Comparison of ENCODE assay signal across 23 cellular contexts in genomic region chr15:64515825-64516224, GRCh38. TPM values are rescaled to one million over a fixed set of nuclear protein-coding genes. Genes with fewer than 3 reads are reported as not detected.
DNase-seq lines count a peak whose midpoint lies in the region; ATAC-seq, FAIRE-seq and TF ChIP-seq lines count a peak whose summit lies in the region.
"Had no signal": no experiment of that assay in that cellular context is flagged by ENCODE, and none has a peak within 500 bp of the region (broad histone marks: within the 10 kb centered on the region; RNA-seq: fewer than 3 reads in every experiment).

No MANE protein-coding gene starts in this region.

- intact Hi-C loops in right lobe of liver (cut with DNase I), result no loop called here
- intact Hi-C loops in HepG2 (cut with micrococcal nuclease; ENCODE audit: unreplicated experiment), result no loop called here
- intact Hi-C loops in kidney (cut with DNase I), result no loop called here

- POLR2A ChIA-PET in HepG2 (lab: Yijun Ruan, JAX), result no interaction called here
- POLR2A ChIA-PET in naive thymus-derived CD8-positive, alpha-beta T cell (lab: Charles Lee), result interaction anchor here (0.6 to 1.0 kb wide), 2 partner anchors 12 to 15 kb away, joined by 3 read pairs; no protein-coding TSS in a partner anchor

- H3K36me3 ChIP-seq in right lobe of liver, result peaks cover 0 to 1% (median 0%) of the 10 kb centered on the region in 4 donors
- H3K36me3 ChIP-seq in HepG2 (replicated peaks in 1 of 2; ENCODE audit: control insufficient read depth in 1 of 2, insufficient read depth in 2 of 2, low read length in 2 of 2), result peaks cover 0 to 5% of the 10 kb centered on the region in 2 experiments; a peak in 2 of 5 replicates
- H3K36me3 ChIP-seq in kidney (ENCODE audit: control insufficient read depth in 1 of 2, insufficient read depth in 2 of 2, low read length in 2 of 2), result no peaks in the 10 kb centered on the region

- no peaks in the 10 kb centered on the region for H3K27me3 Mint-ChIP-seq in naive thymus-derived CD8-positive, alpha-beta T cell

- H3K9me3 ChIP-seq in right lobe of liver, result no peaks in the 10 kb centered on the region
- no peaks in the 10 kb centered on the region for H3K9me3 ChIP-seq in HepG2 (ENCODE audit: low read length)
- no peaks in the 10 kb centered on the region for H3K9me3 ChIP-seq in kidney (ENCODE audit: control insufficient read depth in 1 of 2, low read length in 2 of 2)
- H3K9me3 ChIP-seq: SK-N-SH had no signal

- H3K27ac Mint-ChIP-seq in naive thymus-derived CD8-positive, alpha-beta T cell, result peak overlapping the region in 9 of 10 donors; percentile 34 to 95 (median 66)

- 53% methylated on average over 9 of the region's 9 CpGs for WGBS in right lobe of liver (ENCODE audit: insufficient coverage, low coverage, low lambda C conversion rate, missing lambda C conversion rate)
- WGBS in HepG2 (ENCODE audit: low lambda C conversion rate), result 91% methylated on average over 9 of the region's 9 CpGs

- no peaks in the 10 kb centered on the region for H3K9me3 Mint-ChIP-seq in naive thymus-derived CD8-positive, alpha-beta T cell

- no peak for TF ChIP-seq CTCF in right lobe of liver (IDR thresholded peaks at IDR 0.05)
- TF ChIP-seq CTCF in HepG2 (CRISPR knock-in tag; IDR thresholded peaks at IDR 0.05), result no peak
- no peak for TF ChIP-seq CTCF in VCaP (conservative IDR thresholded peaks at IDR 0.05)
- no peak for TF ChIP-seq CTCF in kidney (IDR thresholded peaks at IDR 0.05; ENCODE audit: borderline replicate concordance, extremely low read depth, insufficient read depth)

- no peak for TF ChIP-seq EP300 in HepG2 (IDR thresholded peaks at IDR 0.05; ENCODE audit: low read depth in 2 of 2, low read length in 2 of 2)
- no peak for TF ChIP-seq EP300 in HepG2 (CRISPR knock-in tag; IDR thresholded peaks at IDR 0.05; ENCODE audit: borderline replicate concordance)

- peaks cover 2% of the 10 kb centered on the region; the same call in 1 of the 2 replicates for H4K20me1 ChIP-seq in HepG2 (ENCODE audit: insufficient read depth, low read length)

- peak overlapping the region in 2 of 3 donors; percentile 14 to 38 for H3K27ac ChIP-seq in right lobe of liver
- no peak overlapping the region for H3K27ac ChIP-seq in HepG2 (ENCODE audit: extremely low read length, insufficient read depth, low read length)
- H3K27ac ChIP-seq in VCaP, result peak overlapping the region; percentile 76
- no peak overlapping the region for H3K27ac ChIP-seq in kidney (ENCODE audit: low read depth in 2 of 2, low read length in 2 of 2)

- TF ChIP-seq POLR2A in right lobe of liver (IDR thresholded peaks at IDR 0.05), result no peak
- no peak for TF ChIP-seq POLR2A in HepG2 (IDR thresholded peaks at IDR 0.05; ENCODE audit: insufficient read depth in 1 of 2, low read depth in 2 of 2, low read length in 2 of 2)

- CTCF ChIA-PET in HepG2 (lab: Yijun Ruan, JAX; ENCODE audit: low intra/inter-chr PET ratio, low total read pairs), result no interaction called here

- no peak for FAIRE-seq in HepG2 (lab: Jason Lieb, UNC)
- FAIRE-seq in kidney (lab: Jason Lieb, UNC), result no peak
- FAIRE-seq: GM12892, GM18507 had no signal

- H3K79me2 ChIP-seq in HepG2 (ENCODE audit: insufficient read depth, low read length), result peaks cover 39% of the 10 kb centered on the region

- no TSS peak for BruUV-seq in HepG2 (replicated peaks; lab: Mats Ljungman, UMichigan)

- DNase-seq in right lobe of liver (no peak), HepG2 (ENCODE audit: low spot score) (no peak), kidney (no peak)
- DNase-seq in naive thymus-derived CD8-positive, alpha-beta T cell, result no peak
- DNase-seq in activated effector memory CD4-positive, alpha-beta T cell treated with anti-CD3 and anti-CD28 coated beads, Interleukin-2, amount 50 U/mL, for 16 hours, result no peak
- DNase-seq: C1 segment of cervical spinal cord; DMS79 treated with DMSO at 0.1 percent for 48 hours; GF-D8; GOT3; HCEC 1CT; IMR-90; KG1; MM.1S; NCI-H1694; NCI-H2029 treated with DMSO at 0.1 percent for 48 hours; NCI-H446 treated with DMSO at 0.1 percent for 48 hours; NCI-H526; NK-92 treated with Interleukin-12 subunit alpha and Interleukin-12 subunit beta, amount 100 ng/mL, for 24 hours; SK-N-SH had no signal

- peak overlapping the region in 1 of 10 donors; percentile 41 for H3K4me3 Mint-ChIP-seq in naive thymus-derived CD8-positive, alpha-beta T cell

- H3K27me3 ChIP-seq in right lobe of liver, result no peaks in the 10 kb centered on the region
- H3K27me3 ChIP-seq in HepG2 (ENCODE audit: control insufficient read depth in 1 of 2, insufficient read depth in 2 of 2, low read length in 2 of 2), result no peaks in the 10 kb centered on the region

- H3K4me1 ChIP-seq in right lobe of liver (peaks cover 0 to under 1% (median 0%) of the 10 kb centered on the region in 4 donors), HepG2 (ENCODE audit: insufficient read depth, low read length) (peaks cover 15% of the 10 kb centered on the region), kidney (ENCODE audit: control insufficient read depth in 1 of 2, insufficient read depth in 1 of 2, low read depth in 1 of 2, low read length in 2 of 2) (peaks cover 0 to 4% of the 10 kb centered on the region in 2 donors)

- H3K36me3 Mint-ChIP-seq in naive thymus-derived CD8-positive, alpha-beta T cell, result peaks cover 0 to 22% (median 4%) of the 10 kb centered on the region in 3 donors

- H3K4me2 ChIP-seq in HepG2 (ENCODE audit: low read depth, low read length), result no peak overlapping the region
- H3K4me2 ChIP-seq: SK-N-SH had no signal

- no peak overlapping the region for H2AFZ ChIP-seq in HepG2 (ENCODE audit: low read length)

- no peak overlapping the region for H3K4me3 ChIP-seq in right lobe of liver
- H3K4me3 ChIP-seq in HepG2 (replicated peaks in 1 of 3; ENCODE audit: insufficient read depth in 1 of 3, low read depth in 2 of 3, low read length in 3 of 3), result no peak overlapping the region
- no peak overlapping the region for H3K4me3 ChIP-seq in kidney (ENCODE audit: low read length in 2 of 2)

- H3K9ac ChIP-seq in HepG2 (ENCODE audit: insufficient read depth, low read depth, low read length), result no peak overlapping the region
- H3K9ac ChIP-seq in kidney (ENCODE audit: low read length in 2 of 2), result no peak overlapping the region
- H3K9ac ChIP-seq: SK-N-SH had no signal

- ATAC-seq in right lobe of liver (peak; percentile 67 to 86 (median 76)), HepG2 (no peak), GM18502 (IDR thresholded peaks at IDR 0.05; ENCODE audit: poor library complexity, unreplicated experiment) (no peak)
- no peak for ATAC-seq in naive thymus-derived CD8-positive, alpha-beta T cell

- TF ChIP-seq RAD21 in HepG2 (CRISPR knock-in tag; IDR thresholded peaks at IDR 0.05), result no peak

- in situ Hi-C loops in HepG2 (cut with HindIII; ENCODE audit: extremely low pct_ligation_motif_present, low pct_unique_long_range_greater_than_20kb), result no loop called here

- H3K4me1 Mint-ChIP-seq in naive thymus-derived CD8-positive, alpha-beta T cell, result peaks cover 32 to 80% (median 75%) of the 10 kb centered on the region in 4 donors

TF ChIP-seq in HepG2, 621 proteins besides CTCF, POLR2A, EP300 and RAD21 (continues in another document):
- TF ChIP-seq HMG20B (CRISPR knock-in tag; conservative IDR thresholded peaks at IDR 0.05) (no peak), ASH2L (IDR thresholded peaks at IDR 0.05; ENCODE audit: insufficient read length, low read depth, low read length) (no peak)

RNA-seq across cellular contexts. Expression of gene ZNF609, which starts 55.4 kb away (rescaled TPM):
- 10 to 100 TPM; 10.7 to 16.1 (median 13.5) TPM for total RNA-seq in right lobe of liver
- 8.9 and 9.1 TPM in 2 replicates for total RNA-seq in HepG2 (2016; rRNA removed; fragmentation: Illumina TruSeq; extraction: Trizol)
- total RNA-seq in HepG2 (2016; cell fraction: cytosol; rRNA removed; fragmentation: Illumina TruSeq; extraction: Trizol; ENCODE audit: low read depth), result 16.4 and 18.8 TPM in 2 replicates
- 7.5 and 8.4 TPM in 2 replicates for total RNA-seq in HepG2 (2016; cell fraction: insoluble cytoplasmic fraction; rRNA removed; fragmentation: Illumina TruSeq; extraction: Trizol)
- 9.1 and 10.8 TPM in 2 replicates for total RNA-seq in HepG2 (2016; cell fraction: membrane; rRNA removed; fragmentation: Illumina TruSeq; extraction: Trizol)
- 9.9 and 12.6 TPM in 2 replicates for total RNA-seq in HepG2 (2016; cell fraction: nucleus; rRNA removed; fragmentation: Illumina TruSeq; extraction: Trizol)
- polyA plus RNA-seq in HepG2 (2011; rRNA removed), result 9.9 and 11.5 TPM in 2 replicates
- polyA plus RNA-seq in HepG2 (2011; cell fraction: cytosol; rRNA removed), result 5.1 and 6.3 TPM in 2 replicates
- 8.3 and 14.7 TPM in 2 replicates for polyA plus RNA-seq in HepG2 (2011; cell fraction: nucleus; rRNA removed)
- 9.7 and 11.3 TPM in 2 replicates for polyA plus RNA-seq in HepG2 (2012)
- polyA plus RNA-seq in HepG2 (2016; cell fraction: cytosol; fragmentation: Illumina TruSeq; extraction: Trizol; ENCODE audit: low read depth), result 0.28 and 0.34 TPM in 2 replicates
- polyA plus RNA-seq in HepG2 (2016; cell fraction: insoluble cytoplasmic fraction; fragmentation: Illumina TruSeq; extraction: Trizol; ENCODE audit: low read depth), result 6.2 and 8.7 TPM in 2 replicates
- 1.2 and 1.5 TPM in 2 replicates for polyA plus RNA-seq in HepG2 (2016; cell fraction: membrane; fragmentation: Illumina TruSeq; extraction: Trizol; ENCODE audit: low read depth)
- 9.8 and 10.0 TPM in 2 replicates for polyA plus RNA-seq in HepG2 (2016; cell fraction: nucleus; fragmentation: Illumina TruSeq; extraction: Trizol; ENCODE audit: insufficient read depth, low read depth)
- 24.6 and 47.4 TPM in 2 replicates for polyA minus RNA-seq in HepG2 (2011; rRNA and poly(A)+ RNA removed; ENCODE audit: low replicate concordance)
- polyA minus RNA-seq in HepG2 (2011; cell fraction: cytosol; rRNA and poly(A)+ RNA removed), result 9.9 and 12.1 TPM in 2 replicates
- 19.3 and 20.1 TPM in 2 replicates for polyA minus RNA-seq in HepG2 (2011; cell fraction: nucleus; rRNA and poly(A)+ RNA removed)
- total RNA-seq in naive thymus-derived CD8-positive, alpha-beta T cell, result 10 to 100 TPM; 66.1 to 68.2 TPM
- 10 to 100 TPM; 10.2 to 23.7 (median 13.5) TPM for polyA plus RNA-seq in naive thymus-derived CD8-positive, alpha-beta T cell
- 37.2 TPM for total RNA-seq in kidney
- 3.1 TPM for polyA plus RNA-seq in kidney (ENCODE audit: insufficient read depth, low read depth, low replicate concordance)

Comparison
In these comparisons a context has a peak if more than half of its experiments do, and no peak if none do; other contexts are left out.
1. ATAC-seq: peak in right lobe of liver (4 of 4); none in HepG2 (single experiment), naive thymus-derived CD8-positive, alpha-beta T cell (0 of 2) and GM18502 (single experiment).
2. H3K27ac ChIP-seq: peak in right lobe of liver (2 of 3) and VCaP (single experiment); none in HepG2 (single experiment) and kidney (0 of 2).